8 cellular contexts compared by ENCODE assay signal in genomic region chrX:7926501-7926900, GRCh38. TPM values are rescaled to one million over a fixed set of nuclear protein-coding genes. Genes with fewer than 3 reads are reported as not detected.
DNase-seq lines count a peak whose midpoint lies in the region; FAIRE-seq and TF ChIP-seq lines count a peak whose summit lies in the region.

No MANE protein-coding gene starts in this region.

- H3K4me1 ChIP-seq in astrocyte (ENCODE audit: insufficient read depth, low read length) (peaks cover 10% of the 10 kb centered on the region), subcutaneous abdominal adipose tissue (ENCODE audit: control insufficient read depth in 5 of 5, insufficient read depth in 5 of 5, low read length in 5 of 5) (peaks cover 0 to 16% (median 15%) of the 10 kb centered on the region in 5 donors)

- CTCF ChIA-PET in activated CD4-positive, alpha-beta T cell treated with anti-CD3 and anti-CD28 coated beads, Interleukin-2, amount 10 ng/mL, durations not matched to agents 7 days and 5 days (lab: Charles Lee), result no interaction called here

- peak overlapping the region; percentile 80 for H3K4me3 ChIP-seq in astrocyte (ENCODE audit: insufficient read depth, low read depth, low read length)
- H3K4me3 ChIP-seq in subcutaneous abdominal adipose tissue (ENCODE audit: low read depth in 1 of 5, low read length in 5 of 5), result peak overlapping the region; percentile 65 to 91 (median 79)

- H3K27me3 ChIP-seq in astrocyte (ENCODE audit: insufficient read depth, low read length) (no peaks in the 10 kb centered on the region), subcutaneous abdominal adipose tissue (ENCODE audit: control insufficient read depth in 5 of 5, insufficient read depth in 4 of 5, low read length in 5 of 5) (peaks cover 0 to 4% (median 0%) of the 10 kb centered on the region in 5 donors)

- peak overlapping the region; percentile 61 for H3K27ac ChIP-seq in astrocyte (ENCODE audit: low read depth, low read length)
- H3K27ac ChIP-seq in subcutaneous abdominal adipose tissue (ENCODE audit: low read depth, low read length), result peak overlapping the region; percentile 60

- no peak for DNase-seq in activated CD4-positive, alpha-beta T cell treated with anti-CD3 and anti-CD28 coated beads, Interleukin-2, amount 10 ng/mL, durations not matched to agents 7 days and 5 days
- no peak for DNase-seq in activated CD4-positive, alpha-beta T cell treated with anti-CD3 and anti-CD28 coated beads, Interleukin-2, amount 50 U/mL, for 4 hours
- DNase-seq in astrocyte (ENCODE audit: low read depth), result peak; percentile 25
- peak; percentile 22 for DNase-seq in kidney tubule cell (ENCODE audit: low spot score)
- DNase-seq in epidermal melanocyte (ENCODE audit: insufficient read length, low spot score), result no peak
- DNase-seq in NCI-H524 (lab: John Stamatoyannopoulos, UW), result no peak
- DNase-seq in NCI-H1930 (lab: John Stamatoyannopoulos, UW), result no peak

- no peaks in the 10 kb centered on the region for H3K9me3 ChIP-seq in astrocyte (ENCODE audit: insufficient read depth, low read depth, low read length)
- H3K9me3 ChIP-seq in subcutaneous abdominal adipose tissue (ENCODE audit: control insufficient read depth in 5 of 5, low read length in 5 of 5), result no peaks in the 10 kb centered on the region

- H3K4me2 ChIP-seq in astrocyte (ENCODE audit: low read length), result peak overlapping the region; percentile 88

- no peaks in the 10 kb centered on the region for H4K20me1 ChIP-seq in astrocyte (ENCODE audit: insufficient read depth, low read length)

- H3K36me3 Mint-ChIP-seq in activated CD4-positive, alpha-beta T cell treated with anti-CD3 and anti-CD28 coated beads, Interleukin-2, amount 10 ng/mL, durations not matched to agents 7 days and 5 days (ENCODE audit: low read depth), result peaks cover 1% of the 10 kb centered on the region
- no peaks in the 10 kb centered on the region for H3K36me3 Mint-ChIP-seq in astrocyte (ENCODE audit: low read depth, unreplicated experiment)

- H3K4me1 Mint-ChIP-seq in activated CD4-positive, alpha-beta T cell treated with anti-CD3 and anti-CD28 coated beads, Interleukin-2, amount 10 ng/mL, durations not matched to agents 7 days and 5 days, result peaks cover 22% of the 10 kb centered on the region
- peaks cover 7% of the 10 kb centered on the region for H3K4me1 Mint-ChIP-seq in astrocyte (ENCODE audit: low read depth, unreplicated experiment)

- H3K9ac ChIP-seq in astrocyte (ENCODE audit: low read length) (peak overlapping the region; percentile 82), subcutaneous abdominal adipose tissue (ENCODE audit: low read length in 5 of 5) (peak overlapping the region in 4 of 5 donors; percentile 53 to 88 (median 70))

- peak overlapping the region; percentile 96 for H3K27ac Mint-ChIP-seq in activated CD4-positive, alpha-beta T cell treated with anti-CD3 and anti-CD28 coated beads, Interleukin-2, amount 10 ng/mL, durations not matched to agents 7 days and 5 days
- no peak overlapping the region for H3K27ac Mint-ChIP-seq in astrocyte (ENCODE audit: unreplicated experiment)

- H2AFZ ChIP-seq in astrocyte (ENCODE audit: low read depth, low read length), result peak overlapping the region; percentile 94

- H3K79me2 ChIP-seq in astrocyte (ENCODE audit: insufficient read depth, low read length), result no peaks in the 10 kb centered on the region

- FAIRE-seq in astrocyte (lab: Jason Lieb, UNC), result no peak

- no peaks in the 10 kb centered on the region for H3K27me3 Mint-ChIP-seq in activated CD4-positive, alpha-beta T cell treated with anti-CD3 and anti-CD28 coated beads, Interleukin-2, amount 10 ng/mL, durations not matched to agents 7 days and 5 days
- H3K27me3 Mint-ChIP-seq in astrocyte (ENCODE audit: low read depth, unreplicated experiment), result no peaks in the 10 kb centered on the region

- POLR2A ChIA-PET in activated CD4-positive, alpha-beta T cell treated with anti-CD3 and anti-CD28 coated beads, Interleukin-2, amount 10 ng/mL, durations not matched to agents 7 days and 5 days (lab: Charles Lee), result no interaction called here

- no peaks in the 10 kb centered on the region for H3K9me3 Mint-ChIP-seq in activated CD4-positive, alpha-beta T cell treated with anti-CD3 and anti-CD28 coated beads, Interleukin-2, amount 10 ng/mL, durations not matched to agents 7 days and 5 days
- H3K9me3 Mint-ChIP-seq in astrocyte (ENCODE audit: unreplicated experiment), result no peaks in the 10 kb centered on the region

- H3K4me3 Mint-ChIP-seq in activated CD4-positive, alpha-beta T cell treated with anti-CD3 and anti-CD28 coated beads, Interleukin-2, amount 10 ng/mL, durations not matched to agents 7 days and 5 days, result peak overlapping the region; percentile 88
- peak overlapping the region; percentile 73 for H3K4me3 Mint-ChIP-seq in astrocyte (ENCODE audit: unreplicated experiment)

- no peak for TF ChIP-seq CTCF in astrocyte (IDR thresholded peaks at IDR 0.05; ENCODE audit: insufficient read depth, low read depth, low read length)

- H3K36me3 ChIP-seq in astrocyte (ENCODE audit: insufficient read depth, low read length) (no peaks in the 10 kb centered on the region), subcutaneous abdominal adipose tissue (ENCODE audit: control insufficient read depth in 5 of 5, insufficient read depth in 5 of 5, low read length in 5 of 5) (peaks cover 0 to 19% (median 13%) of the 10 kb centered on the region in 5 donors)

RNA-seq across cellular contexts. Expression of gene PNPLA4, which starts 0.7 kb away (rescaled TPM):
- total RNA-seq in activated CD4-positive, alpha-beta T cell treated with anti-CD3 and anti-CD28 coated beads, Interleukin-2, amount 10 ng/mL, durations not matched to agents 7 days and 5 days, result 1 to 10 TPM; 5.9 to 6.1 TPM
- total RNA-seq in astrocyte, result 12.1 and 12.8 TPM in 2 replicates

Comparison
In these comparisons a context has a peak if more than half of its experiments do, and no peak if none do; other contexts are left out.
1. DNase-seq: peak in astrocyte (single experiment) and kidney tubule cell (single experiment); none in activated CD4-positive, alpha-beta T cell treated with anti-CD3 and anti-CD28 coated beads, Interleukin-2, amount 10 ng/mL, durations not matched to agents 7 days and 5 days (single experiment), activated CD4-positive, alpha-beta T cell treated with anti-CD3 and anti-CD28 coated beads, Interleukin-2, amount 50 U/mL, for 4 hours (0 of 2), epidermal melanocyte (single experiment), NCI-H524 (0 of 2) and NCI-H1930 (0 of 2).